16 cellular contexts compared by ENCODE assay signal in genomic region chr4:144970597-144970996, GRCh38.
DNase-seq lines count a peak whose midpoint lies in the region; ATAC-seq, FAIRE-seq and TF ChIP-seq lines count a peak whose summit lies in the region.
"Had no signal": no experiment of that assay in that cellular context is flagged by ENCODE, and none has a peak within 500 bp of the region (broad histone marks: within the 10 kb centered on the region; RNA-seq: fewer than 3 reads in every experiment).

No MANE protein-coding gene starts in this region.

- H3K27ac Mint-ChIP-seq in activated T-helper 17 cell treated with anti-CD3 and anti-CD28 coated beads, Interleukin-2, amount 50 U/mL, for 72 hours: no peak overlapping the region

- peak; percentile 72 for ATAC-seq in HG02885 (IDR thresholded peaks at IDR 0.05; ENCODE audit: poor library complexity, unreplicated experiment)
- ATAC-seq in HG03558 (IDR thresholded peaks at IDR 0.05; ENCODE audit: extremely low read depth, unreplicated experiment): peak; percentile 56
- ATAC-seq in activated T-helper 17 cell treated with anti-CD3 and anti-CD28 coated beads, Interleukin-2, amount 50 U/mL, for 72 hours (replicated peaks): no peak
- no peak for ATAC-seq in pancreas

- TF ChIP-seq CTCF in GM20000 (IDR thresholded peaks at IDR 0.05; ENCODE audit: extremely low read depth, missing control alignments) (no peak), pancreas (IDR thresholded peaks at IDR 0.05) (no peak)

- H3K4me3 Mint-ChIP-seq in activated T-helper 17 cell treated with anti-CD3 and anti-CD28 coated beads, Interleukin-2, amount 50 U/mL, for 72 hours: no peak overlapping the region

- WGBS in pancreas, 2 donors: 47% methylated on average over 1 of the region's 1 CpG

- intact Hi-C loops in pancreas (cut with DNase I): no loop called here

- FAIRE-seq in GM18507 (lab: Jason Lieb, UNC) (peak; percentile 63), pancreas (lab: Jason Lieb, UNC) (no peak)

- no peaks in the 10 kb centered on the region for H3K4me1 ChIP-seq in pancreas

- peaks cover 4% of the 10 kb centered on the region for H3K9me3 Mint-ChIP-seq in activated T-helper 17 cell treated with anti-CD3 and anti-CD28 coated beads, Interleukin-2, amount 50 U/mL, for 72 hours

- no peak overlapping the region for H3K27ac ChIP-seq in pancreas
- H3K27ac ChIP-seq: neutrophil, SK-N-MC had no signal

- no peaks in the 10 kb centered on the region for H3K36me3 ChIP-seq in pancreas
- H3K36me3 ChIP-seq: neutrophil had no signal

- H3K36me3 Mint-ChIP-seq in activated T-helper 17 cell treated with anti-CD3 and anti-CD28 coated beads, Interleukin-2, amount 50 U/mL, for 72 hours (ENCODE audit: low read depth): no peaks in the 10 kb centered on the region

- no peaks in the 10 kb centered on the region for H3K27me3 ChIP-seq in pancreas
- H3K27me3 ChIP-seq: neutrophil had no signal

- no peaks in the 10 kb centered on the region for H3K9me3 ChIP-seq in pancreas
- H3K9me3 ChIP-seq: neutrophil had no signal

- no peaks in the 10 kb centered on the region for H3K27me3 Mint-ChIP-seq in activated T-helper 17 cell treated with anti-CD3 and anti-CD28 coated beads, Interleukin-2, amount 50 U/mL, for 72 hours

- no peaks in the 10 kb centered on the region for H3K4me1 Mint-ChIP-seq in activated T-helper 17 cell treated with anti-CD3 and anti-CD28 coated beads, Interleukin-2, amount 50 U/mL, for 72 hours

- no peak overlapping the region for H3K4me3 ChIP-seq in pancreas
- H3K4me3 ChIP-seq: SK-N-MC had no signal

- no peak for DNase-seq in GM18507 (ENCODE audit: extremely low spot score, insufficient read length, low read depth)
- DNase-seq in GM20000 (ENCODE audit: low spot score): peak; percentile 8
- DNase-seq in HUDEP-2 (lab: John Stamatoyannopoulos, UW; ENCODE audit: unreplicated experiment in 76 of 76): no peak
- no peak for DNase-seq in pancreas
- no peak for DNase-seq in NK-92 (lab: John Stamatoyannopoulos, UW; ENCODE audit: unreplicated experiment)
- DNase-seq: activated CD4-positive, alpha-beta T cell treated with anti-CD3 and anti-CD28 coated beads for 48 hours; activated naive CD4-positive, alpha-beta T cell; AML-193; cerebellar nuclear complex; H7; kidney glomerular epithelial cell had no signal

Comparison
In these comparisons a context has a peak if more than half of its experiments do, and no peak if none do; other contexts are left out.
1. ATAC-seq: peak in HG02885 (single experiment) and HG03558 (single experiment); none in activated T-helper 17 cell treated with anti-CD3 and anti-CD28 coated beads, Interleukin-2, amount 50 U/mL, for 72 hours (single experiment) and pancreas (0 of 4).